In genomic region chr10:96047004-96047649, GRCh38 we compare ENCODE assay signal across 1 cellular context.
TF ChIP-seq lines count a peak whose summit lies in the region.

No MANE protein-coding gene starts in this region.

TF ChIP-seq in HepG2, 621 proteins besides CTCF, POLR2A, EP300 and RAD21 (continued from another document):
- TF ChIP-seq ARID3A (IDR thresholded peaks at IDR 0.05; ENCODE audit: low read depth, low read length) (0 out of 2 replicates have a peak, but pooled peaks have one; percentile 11), BRF2 (CRISPR knock-in tag; IDR thresholded peaks at IDR 0.05) (no peak)
